8 cellular contexts compared by ENCODE assay signal in genomic region chr18:24176727-24177416, GRCh38. TPM values are rescaled to one million over a fixed set of nuclear protein-coding genes. Genes with fewer than 3 reads are reported as not detected.
DNase-seq lines count a peak whose midpoint lies in the region; ATAC-seq and TF ChIP-seq lines count a peak whose summit lies in the region.

No MANE protein-coding gene starts in this region.

- no peaks in the 10 kb centered on the region for H3K27me3 ChIP-seq in prostate gland (replicated peaks; ENCODE audit: insufficient read depth)

- peak in 10 of 14 donors; percentile 34 to 76 (median 64) for DNase-seq in C1 segment of cervical spinal cord (lab: John Stamatoyannopoulos, UW)
- peak; percentile 16 for DNase-seq in NCI-H226
- peak; percentile 21 for DNase-seq in activated CD8-positive, alpha-beta memory T cell treated with anti-CD3 and anti-CD28 coated beads, Interleukin-2, amount 50 U/mL, for 4 hours
- DNase-seq in globus pallidus (ENCODE audit: low spot score) = peak; percentile 84
- DNase-seq in prostate gland (ENCODE audit: low spot score) = peak; percentile 40
- DNase-seq in epidermal melanocyte (ENCODE audit: insufficient read length, low spot score) = no peak

- peak; percentile 45 to 59 (median 52) for TF ChIP-seq CTCF in prostate gland (IDR thresholded peaks at IDR 0.05)

- H3K4me1 ChIP-seq in prostate gland (replicated peaks) = no peaks in the 10 kb centered on the region

- intact Hi-C loops in prostate gland (cut with DNase I) = loop anchor here (2.0 kb wide), 1 partner anchor 94 kb away; no protein-coding TSS in a partner anchor

- no peaks in the 10 kb centered on the region for H3K36me3 ChIP-seq in prostate gland

- peak; percentile 92 for ATAC-seq in GM18867 (IDR thresholded peaks at IDR 0.05; ENCODE audit: unreplicated experiment)
- ATAC-seq in HG03045 (IDR thresholded peaks at IDR 0.05; ENCODE audit: unreplicated experiment) = peak; percentile 67

- H3K27ac ChIP-seq in prostate gland = no peak overlapping the region

- 69% methylated on average over 7 of the region's 7 CpGs for WGBS in prostate gland

- H3K4me3 ChIP-seq in prostate gland = no peak overlapping the region

- no peaks in the 10 kb centered on the region for H3K9me3 ChIP-seq in prostate gland

- TF ChIP-seq POLR2A in prostate gland (IDR thresholded peaks at IDR 0.05) = no peak

RNA-seq across cellular contexts. Expression of gene CABYR, which starts 38.0 kb away (rescaled TPM):
- total RNA-seq in prostate gland = 10 to 100 TPM; 13.2 to 39.5 TPM
